16 cellular contexts compared by ENCODE assay signal in the genomic region with DNA sequence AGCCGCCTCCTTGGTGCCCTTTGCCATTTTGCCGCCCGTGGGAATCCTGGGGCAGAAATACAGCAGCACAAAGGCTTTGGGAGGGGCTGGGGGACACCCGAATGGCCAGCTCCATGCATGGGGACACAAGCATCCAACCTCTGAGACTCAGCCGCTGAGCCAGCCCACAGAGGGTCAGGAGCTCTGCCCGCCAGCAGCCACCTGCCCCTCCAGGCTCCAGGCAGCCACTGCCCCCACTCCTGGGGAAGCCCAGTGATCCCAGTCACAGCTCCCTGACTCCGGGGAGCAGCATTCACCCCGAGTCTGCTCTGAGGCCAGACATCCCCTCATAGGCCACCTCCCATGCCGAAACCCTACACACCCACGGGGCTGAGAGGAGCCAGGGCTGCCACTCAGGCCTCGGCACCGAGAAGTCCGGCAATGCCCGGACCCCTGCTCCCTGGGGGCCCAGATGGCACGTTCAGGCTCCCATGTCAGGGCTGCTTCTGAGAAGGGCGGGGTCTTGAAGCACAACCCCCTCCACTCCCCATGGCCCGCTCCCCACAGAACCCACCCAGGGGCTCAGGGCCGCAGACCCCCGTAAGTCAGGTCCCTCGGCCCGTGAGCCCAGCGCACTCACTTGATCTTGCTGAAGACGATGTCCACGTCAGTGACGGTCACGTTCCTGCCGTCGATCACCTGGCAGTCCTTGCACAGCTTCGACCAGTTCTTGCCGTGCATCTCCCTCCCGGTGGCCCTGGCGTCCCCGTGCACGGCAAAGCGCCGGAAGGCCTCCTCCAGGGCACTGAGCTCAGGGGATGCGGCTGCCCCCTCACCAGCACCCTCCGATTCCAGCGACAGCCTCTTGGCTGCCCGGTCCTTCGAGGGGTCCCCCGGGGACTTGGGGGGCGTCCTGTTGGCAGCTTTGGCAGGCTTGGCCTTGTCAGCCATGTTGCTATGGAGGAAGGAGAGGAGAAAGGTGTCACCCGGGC. TPM values are rescaled to one million over a fixed set of nuclear protein-coding genes. Genes with fewer than 3 reads are reported as not detected.
A peak's percentile ranks its signal among the peaks of the same experiment; 100 is the strongest.
DNase-seq lines count a peak whose midpoint lies in the region; ATAC-seq and TF ChIP-seq lines count a peak whose summit lies in the region.
"Had no signal": no experiment of that assay in that cellular context is flagged by ENCODE, and none has a peak within 500 bp of the region (broad histone marks: within the 10 kb centered on the region; RNA-seq: fewer than 3 reads in every experiment).

No MANE protein-coding gene starts in this region.

- H3K4me3 ChIP-seq in HEK293 (ENCODE audit: low read depth, low read length), result no peak overlapping the region
- H3K4me3 ChIP-seq in left ventricle myocardium inferior, result no peak overlapping the region
- H3K4me3 ChIP-seq in upper lobe of right lung, result no peak overlapping the region
- H3K4me3 ChIP-seq: GM12878, prostate gland, transverse colon had no signal

- H3K9me3 ChIP-seq in HEK293 (ENCODE audit: control insufficient read depth, insufficient read depth, low read depth, low read length) (no peaks in the 10 kb centered on the region), left ventricle myocardium inferior (replicated peaks) (no peaks in the 10 kb centered on the region), upper lobe of right lung (no peaks in the 10 kb centered on the region)
- H3K9me3 ChIP-seq: prostate gland, transverse colon had no signal

- H3K27ac ChIP-seq in HEK293 (ENCODE audit: extremely low read depth, low read depth, low read length), result no peak overlapping the region
- no peak overlapping the region for H3K27ac ChIP-seq in left ventricle myocardium inferior (replicated peaks)
- H3K27ac ChIP-seq in upper lobe of right lung, result no peak overlapping the region
- H3K27ac ChIP-seq: brain microvascular endothelial cell, foreskin keratinocyte, prostate gland, transverse colon had no signal

- ATAC-seq in sciatic nerve, result no peak
- no peak for ATAC-seq in upper lobe of right lung
- ATAC-seq: foreskin keratinocyte, GM12878 had no signal

- DNase-seq in SKM-1 treated with dmso at 0.1 percent for 144 hours (lab: John Stamatoyannopoulos, UW; ENCODE audit: unreplicated experiment) (peak; percentile 10), SKM-1 (lab: John Stamatoyannopoulos, UW; ENCODE audit: unreplicated experiment) (no peak), left ventricle myocardium inferior (peak; percentile 7), sciatic nerve (ENCODE audit: low spot score) (peak; percentile 52), cortex of kidney (lab: John Stamatoyannopoulos, UW) (no peak), superior temporal gyrus (ENCODE audit: extremely low spot score) (no peak), upper lobe of right lung (no peak)
- DNase-seq: activated CD4-positive, alpha-beta T cell treated with anti-CD3 and anti-CD28 coated beads for 4 hours; activated gamma-delta T cell treated with Interleukin-2 at 50 U/mL for 16 hours; brain microvascular endothelial cell; EL; foreskin keratinocyte; transverse colon had no signal

- H3K4me1 ChIP-seq in HEK293 (ENCODE audit: control insufficient read depth, insufficient read depth, low read length) (peaks cover 13% of the 10 kb centered on the region), left ventricle myocardium inferior (peaks cover 34% of the 10 kb centered on the region), upper lobe of right lung (peaks cover 13% of the 10 kb centered on the region)
- H3K4me1 ChIP-seq: foreskin keratinocyte had no signal

- H3K27me3 ChIP-seq in left ventricle myocardium inferior (ENCODE audit: low read depth) (no peaks in the 10 kb centered on the region), upper lobe of right lung (peaks cover 8% of the 10 kb centered on the region)
- H3K27me3 ChIP-seq: transverse colon had no signal

- H3K36me3 ChIP-seq in HEK293 (ENCODE audit: control insufficient read depth in 2 of 2, insufficient read depth in 1 of 2, low read length in 2 of 2), result peaks cover 0 to 4% of the 10 kb centered on the region in 2 experiments; a peak in 1 of 3 replicates
- no peaks in the 10 kb centered on the region for H3K36me3 ChIP-seq in left ventricle myocardium inferior
- no peaks in the 10 kb centered on the region for H3K36me3 ChIP-seq in upper lobe of right lung
- H3K36me3 ChIP-seq: brain microvascular endothelial cell, prostate gland, transverse colon had no signal

- intact Hi-C loops in left ventricle myocardium inferior (cut with micrococcal nuclease), result no loop called here
- intact Hi-C loops in sciatic nerve (cut with DNase I), result no loop called here
- intact Hi-C loops in upper lobe of right lung (cut with DNase I), result no loop called here

- POLR2A ChIA-PET in HEK293 (lab: Yijun Ruan, JAX), result no interaction called here

- CTCF ChIA-PET in HEK293 (lab: Yijun Ruan, JAX), result no interaction called here

- TF ChIP-seq CTCF in HEK293 (tag by site-specific recombination; IDR thresholded peaks at IDR 0.05), result no peak
- TF ChIP-seq CTCF in left ventricle myocardium inferior (IDR thresholded peaks at IDR 0.05; ENCODE audit: borderline replicate concordance), result no peak
- no peak for TF ChIP-seq CTCF in upper lobe of right lung (IDR thresholded peaks at IDR 0.05)

TF ChIP-seq in HEK293, 187 proteins besides CTCF, POLR2A, EP300 and RAD21:
- no peak for TF ChIP-seq ZNF521 (tag by site-specific recombination; IDR thresholded peaks at IDR 0.05)
- TF ChIP-seq GLIS2 (tag by site-specific recombination; IDR thresholded peaks at IDR 0.05), result peak; percentile 25; the same call in 1 of the 2 replicates

RNA-seq across cellular contexts. Expression of a gene that starts 15.7 kb away (rescaled TPM):
- total RNA-seq in left ventricle myocardium inferior (21.6 TPM), sciatic nerve (3.4 TPM), upper lobe of right lung (16.1 TPM)

Comparison
In these comparisons a context has a peak if more than half of its experiments do, and no peak if none do; other contexts are left out.
1. DNase-seq: peak in SKM-1 treated with dmso at 0.1 percent for 144 hours (single experiment), left ventricle myocardium inferior (single experiment) and sciatic nerve (single experiment); none in SKM-1 (single experiment), cortex of kidney (single experiment), superior temporal gyrus (single experiment) and upper lobe of right lung (single experiment).